ENCODE assay signal across 2 cellular contexts in genomic region chr2:8086342-8086741, GRCh38.
TF ChIP-seq lines count a peak whose summit lies in the region.

No MANE protein-coding gene starts in this region.

TF ChIP-seq in SK-N-SH, 30 proteins besides CTCF, POLR2A, EP300 and RAD21:
- TF ChIP-seq GATA2 (CRISPR knock-in tag; IDR thresholded peaks at IDR 0.05) (no peak), FOXJ3 (CRISPR knock-in tag; IDR thresholded peaks at IDR 0.05) (no peak), USF2 (IDR thresholded peaks at IDR 0.05; ENCODE audit: borderline replicate concordance, low read depth, low read length) (no peak), EZH2phosphoT487 (IDR thresholded peaks at IDR 0.05; ENCODE audit: borderline replicate concordance, low read depth) (no peak)

TF ChIP-seq in SK-N-SH treated with all-trans-retinoic acid at 6 μM for 48 hours, 23 proteins besides CTCF, POLR2A, EP300 and RAD21:
- TF ChIP-seq SNAI2 (CRISPR knock-in tag; IDR thresholded peaks at IDR 0.05) (no peak), TCF4 (CRISPR knock-in tag; IDR thresholded peaks at IDR 0.05; ENCODE audit: borderline replicate concordance) (no peak), ZC3H10 (CRISPR knock-in tag; IDR thresholded peaks at IDR 0.05) (no peak), CREB5 (CRISPR knock-in tag; IDR thresholded peaks at IDR 0.05; ENCODE audit: low read depth) (no peak), PPARA (CRISPR knock-in tag; IDR thresholded peaks at IDR 0.05; ENCODE audit: borderline replicate concordance) (no peak), PATZ1 (CRISPR knock-in tag; IDR thresholded peaks at IDR 0.05; ENCODE audit: borderline replicate concordance) (no peak), ZFP30 (CRISPR knock-in tag; IDR thresholded peaks at IDR 0.05) (no peak), TOX (CRISPR knock-in tag; IDR thresholded peaks at IDR 0.05; ENCODE audit: borderline replicate concordance) (no peak), ZFP3 (CRISPR knock-in tag; IDR thresholded peaks at IDR 0.05) (no peak), BACH2 (CRISPR knock-in tag; IDR thresholded peaks at IDR 0.05; ENCODE audit: borderline replicate concordance) (no peak), GLIS3 (CRISPR knock-in tag; IDR thresholded peaks at IDR 0.05) (no peak), CSDC2 (CRISPR knock-in tag; IDR thresholded peaks at IDR 0.05) (no peak), ZNF565 (CRISPR knock-in tag; conservative IDR thresholded peaks at IDR 0.05; ENCODE audit: low read depth) (no peak), POU6F1 (CRISPR knock-in tag; IDR thresholded peaks at IDR 0.05; ENCODE audit: borderline replicate concordance, low read depth) (no peak)
